ENCODE assay signal across 8 cellular contexts in the genomic region with DNA sequence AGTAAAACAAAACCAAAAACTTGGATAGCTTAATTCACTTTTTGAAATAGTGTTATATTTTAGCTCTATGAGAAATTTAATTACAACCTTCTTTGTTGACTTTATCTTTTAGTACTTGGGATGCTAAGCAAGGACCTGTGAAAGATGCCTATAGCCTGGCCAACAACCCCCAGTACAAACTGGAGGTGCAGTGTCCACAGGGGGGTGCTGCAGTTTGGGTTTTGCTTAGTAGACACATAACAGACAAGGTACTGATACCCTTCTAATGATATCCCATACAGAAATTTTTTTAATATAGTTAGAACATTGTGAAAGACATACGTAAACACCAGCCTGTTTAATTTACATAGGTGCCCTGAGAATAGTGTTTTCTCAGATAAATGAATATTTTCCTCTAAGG. TPM values are rescaled to one million over a fixed set of nuclear protein-coding genes. Genes with fewer than 3 reads are reported as not detected.
DNase-seq lines count a peak whose midpoint lies in the region; ATAC-seq and TF ChIP-seq lines count a peak whose summit lies in the region.

No MANE protein-coding gene starts in this region.

- H3K27ac Mint-ChIP-seq in activated CD8-positive, alpha-beta T cell treated with anti-CD3 and anti-CD28 coated beads for 36 hours: no peak overlapping the region
- H3K27ac Mint-ChIP-seq in glutamatergic neuron (ENCODE audit: unreplicated experiment): no peak overlapping the region
- no peak overlapping the region for H3K27ac Mint-ChIP-seq in stimulated activated memory B cell treated with anti-CD40 and anti-IgM and Interleukin-4, amounts not matched to agents 10 μg/mL and 1 μg/mL and 100 μg/mL, for 72 hours

- no peak overlapping the region for H3K4me3 ChIP-seq in DND-41 (ENCODE audit: low read depth in 1 of 2, low read length in 2 of 2)
- H3K4me3 ChIP-seq in Jurkat, Clone E6-1 (ENCODE audit: low read length): no peak overlapping the region

- no peaks in the 10 kb centered on the region for H3K27me3 Mint-ChIP-seq in activated CD8-positive, alpha-beta T cell treated with anti-CD3 and anti-CD28 coated beads for 36 hours
- H3K27me3 Mint-ChIP-seq in glutamatergic neuron (ENCODE audit: unreplicated experiment): no peaks in the 10 kb centered on the region
- no peaks in the 10 kb centered on the region for H3K27me3 Mint-ChIP-seq in stimulated activated memory B cell treated with anti-CD40 and anti-IgM and Interleukin-4, amounts not matched to agents 10 μg/mL and 1 μg/mL and 100 μg/mL, for 72 hours

- ATAC-seq in DND-41 (ENCODE audit: insufficient read depth, low read depth) (peak; percentile 90), HG03354 (IDR thresholded peaks at IDR 0.05; ENCODE audit: poor library complexity, severe bottlenecking, unreplicated experiment) (no peak)
- ATAC-seq in activated CD8-positive, alpha-beta T cell treated with anti-CD3 and anti-CD28 coated beads for 36 hours: peak; percentile 58
- ATAC-seq in stimulated activated memory B cell treated with anti-CD40 and anti-IgM and Interleukin-4, amounts not matched to agents 10 μg/mL and 1 μg/mL and 100 μg/mL, for 72 hours: peak; percentile 53

- H2AFZ ChIP-seq in DND-41 (ENCODE audit: low read depth, low read length): no peak overlapping the region

- POLR2A ChIA-PET in activated CD8-positive, alpha-beta T cell treated with anti-CD3 and anti-CD28 coated beads for 36 hours (lab: Charles Lee): no interaction called here

- H3K9me3 Mint-ChIP-seq in activated CD8-positive, alpha-beta T cell treated with anti-CD3 and anti-CD28 coated beads for 36 hours: no peaks in the 10 kb centered on the region
- no peaks in the 10 kb centered on the region for H3K9me3 Mint-ChIP-seq in glutamatergic neuron (ENCODE audit: unreplicated experiment)
- no peaks in the 10 kb centered on the region for H3K9me3 Mint-ChIP-seq in stimulated activated memory B cell treated with anti-CD40 and anti-IgM and Interleukin-4, amounts not matched to agents 10 μg/mL and 1 μg/mL and 100 μg/mL, for 72 hours

- H3K36me3 ChIP-seq in DND-41 (ENCODE audit: insufficient read depth, low read length): peaks cover 88% of the 10 kb centered on the region

- DNase-seq in DND-41: peak; percentile 61
- DNase-seq in Jurkat, Clone E6-1 (ENCODE audit: low read depth, low spot score): peak; percentile 23
- DNase-seq in activated CD8-positive, alpha-beta T cell treated with anti-CD3 and anti-CD28 coated beads for 36 hours: peak; percentile 62
- DNase-seq in glutamatergic neuron: peak; percentile 60
- no peak for DNase-seq in DMS53 treated with DMSO at 0.1 percent for 48 hours (lab: John Stamatoyannopoulos, UW; ENCODE audit: unreplicated experiment)
- DNase-seq in hippocampal formation (lab: John Stamatoyannopoulos, UW): no peak

- intact Hi-C loops in activated CD8-positive, alpha-beta T cell treated with anti-CD3 and anti-CD28 coated beads for 36 hours (cut with micrococcal nuclease): no loop called here

- peaks cover 27% of the 10 kb centered on the region for H3K36me3 Mint-ChIP-seq in activated CD8-positive, alpha-beta T cell treated with anti-CD3 and anti-CD28 coated beads for 36 hours (ENCODE audit: low read depth)
- no peaks in the 10 kb centered on the region for H3K36me3 Mint-ChIP-seq in glutamatergic neuron (ENCODE audit: unreplicated experiment)
- peaks cover 22% of the 10 kb centered on the region for H3K36me3 Mint-ChIP-seq in stimulated activated memory B cell treated with anti-CD40 and anti-IgM and Interleukin-4, amounts not matched to agents 10 μg/mL and 1 μg/mL and 100 μg/mL, for 72 hours

- no peaks in the 10 kb centered on the region for H3K79me2 ChIP-seq in DND-41 (ENCODE audit: insufficient read depth, low read length)

- TF ChIP-seq CTCF in DND-41 (IDR thresholded peaks at IDR 0.05; ENCODE audit: borderline replicate concordance, extremely low read depth, low read length, poor library complexity, severe bottlenecking): peak; percentile 61
- peak; percentile 38 for TF ChIP-seq CTCF in activated CD8-positive, alpha-beta T cell treated with anti-CD3 and anti-CD28 coated beads for 36 hours (IDR thresholded peaks at IDR 0.05)
- peak; percentile 26 for TF ChIP-seq CTCF in glutamatergic neuron (IDR thresholded peaks at IDR 0.05; ENCODE audit: partially characterized antibody, unreplicated experiment)

- H3K4me1 ChIP-seq in DND-41 (ENCODE audit: insufficient read depth, low read length): no peaks in the 10 kb centered on the region

- CTCF ChIA-PET in activated CD8-positive, alpha-beta T cell treated with anti-CD3 and anti-CD28 coated beads for 36 hours (lab: Charles Lee): interaction anchor here (0.7 to 4.0 kb wide), 12 partner anchors 11 to 164 kb away, joined by 3 to 21 read pairs (median 4); a partner anchor contains a TSS

- H3K4me2 ChIP-seq in DND-41 (ENCODE audit: insufficient read depth, low read length): no peak overlapping the region

- no peaks in the 10 kb centered on the region for H3K27me3 ChIP-seq in DND-41 (ENCODE audit: insufficient read depth, low read length, poor library complexity)

- H3K9ac ChIP-seq in DND-41 (ENCODE audit: low read depth, low read length): no peak overlapping the region

- H3K27ac ChIP-seq in DND-41 (ENCODE audit: low read length): no peak overlapping the region

- peaks cover 6% of the 10 kb centered on the region for H3K4me1 Mint-ChIP-seq in activated CD8-positive, alpha-beta T cell treated with anti-CD3 and anti-CD28 coated beads for 36 hours (ENCODE audit: low read depth)
- no peaks in the 10 kb centered on the region for H3K4me1 Mint-ChIP-seq in glutamatergic neuron (ENCODE audit: low read depth, unreplicated experiment)
- no peaks in the 10 kb centered on the region for H3K4me1 Mint-ChIP-seq in stimulated activated memory B cell treated with anti-CD40 and anti-IgM and Interleukin-4, amounts not matched to agents 10 μg/mL and 1 μg/mL and 100 μg/mL, for 72 hours

- no peak overlapping the region for H3K4me3 Mint-ChIP-seq in activated CD8-positive, alpha-beta T cell treated with anti-CD3 and anti-CD28 coated beads for 36 hours
- H3K4me3 Mint-ChIP-seq in glutamatergic neuron (ENCODE audit: unreplicated experiment): no peak overlapping the region
- H3K4me3 Mint-ChIP-seq in stimulated activated memory B cell treated with anti-CD40 and anti-IgM and Interleukin-4, amounts not matched to agents 10 μg/mL and 1 μg/mL and 100 μg/mL, for 72 hours: no peak overlapping the region

- H3K9me3 ChIP-seq in DND-41 (ENCODE audit: insufficient read depth, low read length, severe bottlenecking): no peaks in the 10 kb centered on the region

- H4K20me1 ChIP-seq in DND-41 (ENCODE audit: insufficient read depth, low read length): no peaks in the 10 kb centered on the region

RNA-seq across cellular contexts. Expression of a gene that starts 35.3 kb away (rescaled TPM):
- polyA plus RNA-seq in Jurkat, Clone E6-1 (2012; ENCODE audit: insufficient read depth, insufficient read length): 20.6 TPM
- 10 to 100 TPM; 22.2 to 27.5 TPM for total RNA-seq in activated CD8-positive, alpha-beta T cell treated with anti-CD3 and anti-CD28 coated beads for 36 hours
- 30.2 TPM for total RNA-seq in glutamatergic neuron (ENCODE audit: unreplicated experiment)

Comparison
In these comparisons a context has a peak if more than half of its experiments do, and no peak if none do; other contexts are left out.
1. DNase-seq: peak in DND-41 (single experiment), Jurkat, Clone E6-1 (single experiment), activated CD8-positive, alpha-beta T cell treated with anti-CD3 and anti-CD28 coated beads for 36 hours (single experiment) and glutamatergic neuron (single experiment); none in DMS53 treated with DMSO at 0.1 percent for 48 hours (single experiment) and hippocampal formation (0 of 2).
2. Peak in every context shown above with its lines, with median percentiles within 50 percentile points of each other: CTCF ChIP-seq.